ENCODE assay signal across 7 cellular contexts in the genomic region with DNA sequence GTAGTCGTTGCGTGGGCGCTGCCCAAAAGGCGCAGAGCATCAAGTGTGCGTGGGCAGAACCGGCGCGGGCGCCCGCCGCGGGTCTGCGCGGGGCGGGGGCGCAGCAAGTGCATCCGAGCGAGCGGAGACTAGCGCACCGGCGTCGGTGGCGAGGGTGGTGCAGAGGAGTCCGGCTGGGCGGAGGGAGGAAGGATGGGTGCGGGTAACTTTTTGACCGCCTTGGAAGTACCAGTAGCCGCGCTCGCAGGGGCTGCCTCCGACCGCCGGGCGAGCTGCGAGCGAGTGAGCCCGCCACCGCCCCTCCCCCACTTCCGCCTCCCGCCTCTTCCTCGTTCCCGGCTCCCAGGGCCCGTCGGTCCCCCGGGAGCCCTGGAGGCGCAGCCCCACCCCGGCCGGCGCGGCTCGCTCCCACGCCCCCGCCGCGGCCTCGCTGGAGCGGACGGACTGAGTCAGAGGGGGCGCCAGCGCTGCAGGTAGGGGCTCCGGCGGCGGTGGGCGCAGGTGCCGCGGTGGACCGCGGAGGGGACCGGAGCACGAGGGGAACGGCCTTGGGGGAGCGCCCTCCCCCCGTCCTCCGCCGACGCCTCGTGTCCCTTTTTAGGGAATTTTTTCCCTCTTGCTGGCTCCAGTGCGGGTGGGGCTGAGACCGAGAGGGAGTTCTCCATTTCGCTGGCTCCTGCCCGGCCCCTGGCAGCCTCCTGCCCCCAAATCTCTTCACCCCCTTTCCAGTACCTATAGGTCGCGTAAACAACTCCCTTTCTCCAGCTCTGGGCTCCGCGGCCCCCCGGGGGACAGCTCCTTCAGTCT. TPM values are rescaled to one million over a fixed set of nuclear protein-coding genes. Genes with fewer than 3 reads are reported as not detected.
A peak's percentile ranks its signal among the peaks of the same experiment; 100 is the strongest.
DNase-seq lines count a peak whose midpoint lies in the region; ATAC-seq lines count a peak whose summit lies in the region.

No MANE protein-coding gene starts in this region.

- H3K9me3 ChIP-seq in GM23248 (ENCODE audit: low read depth) (no peaks in the 10 kb centered on the region), subcutaneous abdominal adipose tissue (ENCODE audit: control insufficient read depth in 5 of 5, low read length in 5 of 5) (no peaks in the 10 kb centered on the region)

- H3K36me3 ChIP-seq in GM23248 (ENCODE audit: low read depth) (no peaks in the 10 kb centered on the region), subcutaneous abdominal adipose tissue (ENCODE audit: control insufficient read depth in 5 of 5, insufficient read depth in 5 of 5, low read length in 5 of 5) (peaks cover 6 to 21% (median 18%) of the 10 kb centered on the region in 5 donors)

- no peaks in the 10 kb centered on the region for H4K20me1 ChIP-seq in GM23248 (ENCODE audit: insufficient read depth)

- H3K27me3 ChIP-seq in GM23248 (replicated peaks; ENCODE audit: insufficient read depth) = no peaks in the 10 kb centered on the region
- H3K27me3 ChIP-seq in subcutaneous abdominal adipose tissue (ENCODE audit: control insufficient read depth in 5 of 5, insufficient read depth in 4 of 5, low read length in 5 of 5) = peaks cover 0 to 4% (median 2%) of the 10 kb centered on the region in 5 donors

- peak overlapping the region; percentile 71 for H2AFZ ChIP-seq in GM23248

- DNase-seq in GM23248 (peak; percentile 87), NCI-H82 (lab: John Stamatoyannopoulos, UW) (peak; percentile 82), fibroblast of gingiva (ENCODE audit: low read depth) (peak; percentile 27), myocyte (ENCODE audit: low read depth) (peak; percentile 24)
- DNase-seq in activated T-cell treated with anti-CD3 and anti-CD28 coated beads, Interleukin-2, amount 50 U/mL, for 48 hours = peak; percentile 55 to 67

- in situ Hi-C loops in GM23248 (cut with MboI) = no loop called here

- ATAC-seq in GM21360 (IDR thresholded peaks at IDR 0.05; ENCODE audit: unreplicated experiment) = no peak

- peak overlapping the region; percentile 55 for H3K27ac ChIP-seq in GM23248
- H3K27ac ChIP-seq in subcutaneous abdominal adipose tissue (ENCODE audit: low read depth, low read length) = peak overlapping the region; percentile 76

- H3K9me2 ChIP-seq in GM23248 (ENCODE audit: insufficient read depth) = no peaks in the 10 kb centered on the region

- WGBS in GM23248 (ENCODE audit: low coverage in 1 of 2, low lambda C conversion rate in 2 of 2, missing lambda C conversion rate in 2 of 2), 2 experiments = 1% methylated on average over 59 to 60 of the region's 87 CpGs

- H3K4me1 ChIP-seq in GM23248 (ENCODE audit: insufficient read depth) = 0 out of 2 replicates have a peak, but pooled peaks cover 7% of the 10 kb centered on the region
- peaks cover 6 to 34% (median 29%) of the 10 kb centered on the region in 5 donors for H3K4me1 ChIP-seq in subcutaneous abdominal adipose tissue (ENCODE audit: control insufficient read depth in 5 of 5, insufficient read depth in 5 of 5, low read length in 5 of 5)

- no peaks in the 10 kb centered on the region for H3K79me2 ChIP-seq in GM23248 (ENCODE audit: insufficient read depth)

- H3K4me2 ChIP-seq in GM23248 (ENCODE audit: unreplicated experiment) = peak overlapping the region; percentile 80

- peak overlapping the region; percentile 88 for H3K9ac ChIP-seq in GM23248
- peak overlapping the region in 4 of 5 donors; percentile 69 to 85 (median 76) for H3K9ac ChIP-seq in subcutaneous abdominal adipose tissue (ENCODE audit: low read length in 5 of 5)

- H3F3A ChIP-seq in GM23248 (ENCODE audit: insufficient read depth) = peaks cover 3% of the 10 kb centered on the region; the same call in 1 of the 2 replicates

- peak overlapping the region; percentile 76 for H3K4me3 ChIP-seq in GM23248
- H3K4me3 ChIP-seq in subcutaneous abdominal adipose tissue (ENCODE audit: low read depth in 1 of 5, low read length in 5 of 5) = peak overlapping the region; percentile 71 to 88 (median 84)

RNA-seq across cellular contexts. Expression of gene DBNDD2, which starts 1.6 kb away (rescaled TPM):
- 5.1 and 5.7 TPM in 2 replicates for total RNA-seq in GM23248 (2014; rRNA removed; shearing (Covaris generic))
- 27.9 and 30.0 TPM in 2 replicates for polyA plus RNA-seq in GM23248 (2016; fragmentation: Nextera tagmentation; extraction: Ambion mirVana)
- 3.3 and 3.4 TPM in 2 replicates for total RNA-seq in myocyte
- 5.5 TPM for polyA plus RNA-seq in myocyte (2012)

RNA-seq across cellular contexts. Expression of gene PIGT, which starts 9.5 kb away (rescaled TPM):
- total RNA-seq in GM23248 (2014; rRNA removed; shearing (Covaris generic)) = 108 and 138 TPM in 2 replicates
- 190 and 198 TPM in 2 replicates for polyA plus RNA-seq in GM23248 (2016; fragmentation: Nextera tagmentation; extraction: Ambion mirVana)
- total RNA-seq in myocyte = 123 and 136 TPM in 2 replicates
- polyA plus RNA-seq in myocyte (2012) = 171 TPM

RNA-seq across cellular contexts. Expression of gene TP53TG5, which starts 28.3 kb away (rescaled TPM):
- total RNA-seq in GM23248 (2014; rRNA removed; shearing (Covaris generic)) = not detected in 2 replicates
- 0.42 and 0.55 TPM in 2 replicates for polyA plus RNA-seq in GM23248 (2016; fragmentation: Nextera tagmentation; extraction: Ambion mirVana)
- not detected in 2 replicates for total RNA-seq in myocyte
- 0.34 TPM for polyA plus RNA-seq in myocyte (2012)

RNA-seq across cellular contexts. Expression of gene SYS1, which starts 43.5 kb away (rescaled TPM):
- 27.3 and 38.7 TPM in 2 replicates for total RNA-seq in GM23248 (2014; rRNA removed; shearing (Covaris generic))
- polyA plus RNA-seq in GM23248 (2016; fragmentation: Nextera tagmentation; extraction: Ambion mirVana) = 24.6 and 27.1 TPM in 2 replicates
- 12.7 and 13.2 TPM in 2 replicates for total RNA-seq in myocyte
- 16.8 TPM for polyA plus RNA-seq in myocyte (2012)

RNA-seq across cellular contexts. Expression of gene SDC4, which starts 58.2 kb away (rescaled TPM):
- 368 and 410 TPM in 2 replicates for total RNA-seq in GM23248 (2014; rRNA removed; shearing (Covaris generic))
- 454 and 461 TPM in 2 replicates for polyA plus RNA-seq in GM23248 (2016; fragmentation: Nextera tagmentation; extraction: Ambion mirVana)
- 34.8 and 51.5 TPM in 2 replicates for total RNA-seq in myocyte
- 42.9 TPM for polyA plus RNA-seq in myocyte (2012)

Comparison
In these comparisons a context has a peak if more than half of its experiments do, and no peak if none do; other contexts are left out.
1. DNase-seq: peak in every context shown above with its lines; median percentile 87 in GM23248; 82 in NCI-H82; 61 in activated T-cell treated with anti-CD3 and anti-CD28 coated beads, Interleukin-2, amount 50 U/mL, for 48 hours; 27 in fibroblast of gingiva; 24 in myocyte.